ENCODE assay signal across 17 cellular contexts in genomic region chr1:5279127-5279526, GRCh38.
A peak's percentile ranks its signal among the peaks of the same experiment; 100 is the strongest.
DNase-seq lines count a peak whose midpoint lies in the region; ATAC-seq and TF ChIP-seq lines count a peak whose summit lies in the region.
"Had no signal": no experiment of that assay in that cellular context is flagged by ENCODE, and none has a peak within 500 bp of the region (broad histone marks: within the 10 kb centered on the region; RNA-seq: fewer than 3 reads in every experiment).

No MANE protein-coding gene starts in this region.

- no peak overlapping the region for H3K9ac ChIP-seq in BLaER1

- H3K4me3 ChIP-seq in BLaER1: no peak overlapping the region
- H3K4me3 ChIP-seq in choroid plexus epithelial cell (ENCODE audit: low read depth, low read length): no peak overlapping the region
- H3K4me3 ChIP-seq in ovary: no peak overlapping the region
- H3K4me3 ChIP-seq in BE2C (ENCODE audit: low read depth, low read length): no peak overlapping the region
- H3K4me3 ChIP-seq: GM23338, K562 had no signal

- H3K9me3 ChIP-seq in BLaER1 (no peaks in the 10 kb centered on the region), ovary (no peaks in the 10 kb centered on the region), BE2C (no peaks in the 10 kb centered on the region)

- intact Hi-C loops in ovary (cut with DNase I): no loop called here
- intact Hi-C loops in Right ventricle myocardium inferior (cut with DNase I): no loop called here

- TF ChIP-seq EP300 in ovary (IDR thresholded peaks at IDR 0.05): no peak

- H3K27me3 ChIP-seq in BLaER1 (no peaks in the 10 kb centered on the region), ovary (no peaks in the 10 kb centered on the region), BE2C (no peaks in the 10 kb centered on the region)

- 18 to 27% (median 21%) methylated on average over 2 of the region's 2 CpGs for WGBS in ovary, 3 donors

- H4K20me1 ChIP-seq in BLaER1: no peaks in the 10 kb centered on the region

- peaks cover 8% of the 10 kb centered on the region for H3K4me1 ChIP-seq in BLaER1
- no peaks in the 10 kb centered on the region for H3K4me1 ChIP-seq in ovary (ENCODE audit: insufficient read depth)
- no peaks in the 10 kb centered on the region for H3K4me1 ChIP-seq in BE2C

- 0 out of 2 replicates have a peak overlapping the region, but pooled peaks have one; percentile 12 for H3K4me2 ChIP-seq in BLaER1
- H3K4me2 ChIP-seq: GM23338 had no signal

- H3K36me3 ChIP-seq in BLaER1: no peaks in the 10 kb centered on the region
- no peaks in the 10 kb centered on the region for H3K36me3 ChIP-seq in ovary
- no peaks in the 10 kb centered on the region for H3K36me3 ChIP-seq in BE2C

- TF ChIP-seq CTCF in choroid plexus epithelial cell (conservative IDR thresholded peaks at IDR 0.05; ENCODE audit: low read depth, low read length) (no peak), ovary (IDR thresholded peaks at IDR 0.05) (no peak), BE2C (IDR thresholded peaks at IDR 0.05; ENCODE audit: low read depth, low read length) (no peak)

- TF ChIP-seq POLR2A in ovary (IDR thresholded peaks at IDR 0.05): no peak

- ATAC-seq in Right ventricle myocardium inferior: no peak
- ATAC-seq: GM23338, K562 had no signal

- DNase-seq in H4 (ENCODE audit: low spot score) (peak; percentile 15), choroid plexus epithelial cell (ENCODE audit: low read depth) (peak; percentile 0), ovary (peak in 3 of 5 donors; percentile 20 to 46 (median 34)), Right ventricle myocardium inferior (ENCODE audit: missing footprints) (no peak), BE2C (no peak), KBM-7 (no peak), NOMO-1 (lab: John Stamatoyannopoulos, UW; ENCODE audit: unreplicated experiment in 2 of 2) (no peak)
- DNase-seq: CD4-positive, alpha-beta memory T cell; DMS153; DMS79; GDM1; H9; IMR-90 had no signal

- in situ Hi-C loops in KBM-7 (cut with MboI; ENCODE audit: low pct_unique_long_range_greater_than_20kb, low sequenced_read_pairs): no loop called here

- H3K27ac ChIP-seq in BLaER1: no peak overlapping the region
- H3K27ac ChIP-seq in ovary: no peak overlapping the region
- H3K27ac ChIP-seq: C4-2B had no signal

Comparison
In these comparisons a context has a peak if more than half of its experiments do, and no peak if none do; other contexts are left out.
1. DNase-seq: peak in H4 (single experiment), choroid plexus epithelial cell (single experiment) and ovary (3 of 5); none in Right ventricle myocardium inferior (single experiment), BE2C (single experiment), KBM-7 (single experiment) and NOMO-1 (0 of 2).